ENCODE assay signal across 17 cellular contexts in the genomic region with DNA sequence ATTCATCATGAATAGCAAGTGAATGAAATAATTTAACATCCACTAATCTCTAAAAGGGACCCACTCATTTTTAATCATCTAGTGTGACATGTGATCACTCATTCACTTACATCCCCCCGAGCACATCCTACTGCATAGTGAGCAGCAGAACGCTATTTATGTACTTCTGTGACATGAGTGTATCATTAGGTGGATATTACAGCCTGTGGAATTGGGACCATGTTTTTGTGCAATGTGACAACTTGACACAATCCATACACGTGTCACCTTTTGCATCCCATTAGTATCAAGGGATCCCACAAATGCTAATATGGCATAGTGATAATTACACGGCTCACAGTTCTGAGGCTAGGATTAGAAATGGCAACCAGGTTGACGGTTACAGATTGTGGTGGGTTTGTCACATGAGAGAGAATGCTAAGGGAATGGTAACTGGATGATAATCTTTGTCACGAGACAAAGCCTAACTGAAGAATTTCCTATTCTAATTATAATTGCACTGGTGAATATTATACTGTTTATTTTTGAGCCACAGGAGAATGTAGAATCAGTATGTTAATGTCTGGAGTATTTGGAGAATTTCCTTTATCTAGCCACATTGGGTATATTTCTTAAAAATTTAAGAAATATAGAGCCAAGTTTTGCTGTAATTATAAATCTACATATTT.
DNase-seq lines count a peak whose midpoint lies in the region; ATAC-seq and TF ChIP-seq lines count a peak whose summit lies in the region.
"Had no signal": no experiment of that assay in that cellular context is flagged by ENCODE, and none has a peak within 500 bp of the region (broad histone marks: within the 10 kb centered on the region; RNA-seq: fewer than 3 reads in every experiment).

No MANE protein-coding gene starts in this region.

- no CpG with 5 or more reads among the region's 6 CpGs for WGBS in IMR-90 (ENCODE audit: extremely low coverage in 2 of 2, insufficient read length in 1 of 2), 2 experiments

- no peaks in the 10 kb centered on the region for H3K79me1 ChIP-seq in IMR-90 (ENCODE audit: low read depth in 1 of 2, low read length in 2 of 2)

- H3K27ac ChIP-seq in IMR-90 (ENCODE audit: insufficient read depth, low read length), result peak overlapping the region; percentile 95
- H3K27ac ChIP-seq: A549 had no signal

- intact Hi-C loops in IMR-90 (cut with micrococcal nuclease), result no loop called here

- H3K4me2 ChIP-seq in IMR-90 (ENCODE audit: low read depth, low read length), result peak overlapping the region; percentile 8; the same call in 1 of the 2 replicates
- H3K4me2 ChIP-seq: A549, GM23338 had no signal

- POLR2A ChIA-PET in IMR-90 (lab: Charles Lee; ENCODE audit: unreplicated experiment), result no interaction called here

- H3K14ac ChIP-seq in IMR-90 (replicated peaks; ENCODE audit: low read depth, low read length), result peak overlapping the region; percentile 97

- no TSS peak for BruUV-seq in IMR-90 (replicated peaks; lab: Mats Ljungman, UMichigan)

- dilution Hi-C loops in IMR-90 (cut with HindIII; ENCODE audit: low sequenced_read_pairs, unreplicated experiment), result no loop called here

- H3K4ac ChIP-seq in IMR-90 (ENCODE audit: low read depth, low read length), result peak overlapping the region; percentile 95

- H4K5ac ChIP-seq in IMR-90 (ENCODE audit: low read depth, low read length), result peak overlapping the region; percentile 63

- no peaks in the 10 kb centered on the region for H3K36me3 ChIP-seq in IMR-90 (ENCODE audit: control insufficient read depth, insufficient read depth, low read length)
- H3K36me3 ChIP-seq: MG63 had no signal

- TF ChIP-seq RAD21 in IMR-90 (IDR thresholded peaks at IDR 0.05; ENCODE audit: low read length), result no peak

- in situ Hi-C loops in IMR-90 (cut with MboI; ENCODE audit: low sequenced_read_pairs), result no loop called here

- no peaks in the 10 kb centered on the region for H3K9me3 ChIP-seq in IMR-90 (ENCODE audit: control insufficient read depth, insufficient read depth, low read length)
- H3K9me3 ChIP-seq: A549, Caco-2, MG63 had no signal

- no peaks in the 10 kb centered on the region for H3K27me3 ChIP-seq in IMR-90 (ENCODE audit: control insufficient read depth, insufficient read depth, low read length)
- H3K27me3 ChIP-seq: MG63 had no signal

- no peak overlapping the region for H3K9ac ChIP-seq in IMR-90 (ENCODE audit: low read depth, low read length)

- H2BK5ac ChIP-seq in IMR-90 (ENCODE audit: low read depth, low read length, poor library complexity, severe bottlenecking), result peak overlapping the region; percentile 96

- ATAC-seq in IMR-90 (ENCODE audit: low read depth) (peak; percentile 87), HG02885 (IDR thresholded peaks at IDR 0.05; ENCODE audit: poor library complexity, unreplicated experiment) (no peak), HG03196 (IDR thresholded peaks at IDR 0.05; ENCODE audit: unreplicated experiment) (no peak)
- ATAC-seq: A549, GM23338, Panc1 had no signal

- H2AK5ac ChIP-seq in IMR-90 (ENCODE audit: low read depth, low read length), result peak overlapping the region; percentile 99

- H2AK9ac ChIP-seq in IMR-90 (replicated peaks; ENCODE audit: low read depth, low read length, poor library complexity), result peak overlapping the region; percentile 93

- TF ChIP-seq CTCF in IMR-90 (conservative IDR thresholded peaks at IDR 0.05; ENCODE audit: low read depth, low read length) (no peak), retinal pigment epithelial cell (conservative IDR thresholded peaks at IDR 0.05; ENCODE audit: low read depth, low read length) (no peak)

- no peaks in the 10 kb centered on the region for H4K20me1 ChIP-seq in IMR-90 (ENCODE audit: insufficient read depth, low read length)

- H2BK120ac ChIP-seq in IMR-90 (ENCODE audit: low read depth, low read length), result peak overlapping the region; percentile 99

- H4K91ac ChIP-seq in IMR-90 (ENCODE audit: insufficient read depth, low read depth, low read length), result peak overlapping the region; percentile 92

- H3K23ac ChIP-seq in IMR-90 (ENCODE audit: low read depth, low read length), result peak overlapping the region; percentile 78

- peak overlapping the region; percentile 98 for H2BK20ac ChIP-seq in IMR-90 (ENCODE audit: low read depth, low read length)

- no peak for TF ChIP-seq POLR2A in IMR-90 (IDR thresholded peaks at IDR 0.05; ENCODE audit: low read depth, low read length)

- H3K9me1 ChIP-seq in IMR-90 (ENCODE audit: insufficient read depth, low read length), result peaks cover 4% of the 10 kb centered on the region

- DNase-seq in AG08395 (ENCODE audit: low spot score) (peak; percentile 15), IMR-90 (peak; percentile 44), fibroblast of peridontal ligament (ENCODE audit: extremely low read depth) (peak; percentile 76), retinal pigment epithelial cell (ENCODE audit: low read depth) (peak; percentile 65), T-helper 2 cell (no peak)
- DNase-seq: Caco-2; CD4-positive, CD25-positive, alpha-beta regulatory T cell; MG63; NCI-H1092; NCI-H146; NCI-H2081 treated with DMSO at 0.1 percent for 48 hours; NCI-H524 had no signal

- peak overlapping the region; percentile 53 to 96; a peak in 3 of 4 replicates for H4K8ac ChIP-seq in IMR-90 (ENCODE audit: low read depth in 2 of 2, low read length in 2 of 2)

- H3K4me1 ChIP-seq in IMR-90 (ENCODE audit: control insufficient read depth, insufficient read depth, low read length), result peaks cover 4% of the 10 kb centered on the region; the same call in 1 of the 2 replicates
- H3K4me1 ChIP-seq: A549, Caco-2 had no signal

- H2AFZ ChIP-seq in IMR-90 (replicated peaks; ENCODE audit: low read length, poor library complexity), result peak overlapping the region; percentile 46
- H2AFZ ChIP-seq: GM23338 had no signal

- H2BK15ac ChIP-seq in IMR-90 (ENCODE audit: low read depth, low read length), result peak overlapping the region; percentile 76; the same call in 1 of the 3 replicates

- CTCF ChIA-PET in IMR-90 (lab: Yijun Ruan, JAX), result no interaction called here

- peak overlapping the region; percentile 100 for H3K18ac ChIP-seq in IMR-90 (ENCODE audit: low read depth, low read length)

- H3K56ac ChIP-seq in IMR-90 (ENCODE audit: extremely low read depth, insufficient read depth, low read length), result peak overlapping the region; percentile 77; the same call in 1 of the 2 replicates

- H3K4me3 ChIP-seq in IMR-90 (ENCODE audit: insufficient read depth, low read depth, low read length), result no peak overlapping the region
- H3K4me3 ChIP-seq in retinal pigment epithelial cell (ENCODE audit: low read length), result no peak overlapping the region
- H3K4me3 ChIP-seq: A549, GM23338, MG63 had no signal

TF ChIP-seq in IMR-90, 13 proteins besides CTCF, POLR2A, EP300 and RAD21:
- TF ChIP-seq BHLHE40 (IDR thresholded peaks at IDR 0.05; ENCODE audit: low read depth, low read length) (peak; percentile 83), MAFK (IDR thresholded peaks at IDR 0.05; ENCODE audit: low read depth, low read length) (no peak)

Comparison
In these comparisons a context has a peak if more than half of its experiments do, and no peak if none do; other contexts are left out.
1. DNase-seq: peak in AG08395 (single experiment), IMR-90 (single experiment), fibroblast of peridontal ligament (single experiment) and retinal pigment epithelial cell (single experiment); none in T-helper 2 cell (0 of 5).